8 cellular contexts compared by ENCODE assay signal in genomic region chr21:32612075-32612998, GRCh38. TPM values are rescaled to one million over a fixed set of nuclear protein-coding genes. Genes with fewer than 3 reads are reported as not detected.
DNase-seq lines count a peak whose midpoint lies in the region; ATAC-seq and TF ChIP-seq lines count a peak whose summit lies in the region.

A gene with protein sequence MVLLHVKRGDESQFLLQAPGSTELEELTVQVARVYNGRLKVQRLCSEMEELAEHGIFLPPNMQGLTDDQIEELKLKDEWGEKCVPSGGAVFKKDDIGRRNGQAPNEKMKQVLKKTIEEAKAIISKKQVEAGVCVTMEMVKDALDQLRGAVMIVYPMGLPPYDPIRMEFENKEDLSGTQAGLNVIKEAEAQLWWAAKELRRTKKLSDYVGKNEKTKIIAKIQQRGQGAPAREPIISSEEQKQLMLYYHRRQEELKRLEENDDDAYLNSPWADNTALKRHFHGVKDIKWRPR (minus strand): TSS chr21:32612377. CDS start chr21:32612243, 134 bp downstream.

- peak within 1 kb of the TSS; percentile 96 for H3K4me3 Mint-ChIP-seq in activated naive CD8-positive, alpha-beta T cell

- H3K79me2 ChIP-seq in osteoblast (ENCODE audit: insufficient read depth, low read length), result peaks cover 25% of the 10 kb centered on the region

- DNase-seq in GM06990 (ENCODE audit: extremely low read depth, insufficient read length) (peak; percentile 91), NCI-H1048 (lab: John Stamatoyannopoulos, UW) (peak; percentile 72), SKM-1 (lab: John Stamatoyannopoulos, UW; ENCODE audit: unreplicated experiment) (peak; percentile 85), glomerular visceral epithelial cell (ENCODE audit: extremely low spot score) (peak; percentile 95), osteoblast (ENCODE audit: insufficient read length, low spot score, missing footprints) (peak; percentile 97), thoracic aorta (ENCODE audit: low spot score) (peak; percentile 62)

- H3K36me3 ChIP-seq in GM06990 (ENCODE audit: control insufficient read depth, insufficient read depth, low read length), result no peaks in the 10 kb centered on the region
- H3K36me3 ChIP-seq in osteoblast (ENCODE audit: insufficient read depth, low read length), result peaks cover 17% of the 10 kb centered on the region
- H3K36me3 ChIP-seq in thoracic aorta, result peaks cover 10% of the 10 kb centered on the region

- H3K27me3 ChIP-seq in GM06990 (replicated peaks; ENCODE audit: control insufficient read depth, insufficient read depth, low read length) (no peaks in the 10 kb centered on the region), osteoblast (ENCODE audit: insufficient read depth, low read length) (no peaks in the 10 kb centered on the region), thoracic aorta (replicated peaks; ENCODE audit: insufficient read depth) (no peaks in the 10 kb centered on the region)

- H3K4me2 ChIP-seq in osteoblast (ENCODE audit: insufficient read depth, low read length), result peak within 1 kb of the TSS; percentile 93

- H3K4me3 ChIP-seq in GM06990 (replicated peaks; ENCODE audit: low read depth, low read length) (peak within 1 kb of the TSS; percentile 96), osteoblast (ENCODE audit: insufficient read depth, low read length) (peak within 1 kb of the TSS; percentile 95), thoracic aorta (peak within 1 kb of the TSS; percentile 77)

- TF ChIP-seq CTCF in GM06990 (IDR thresholded peaks at IDR 0.05; ENCODE audit: insufficient read depth, low read length, poor library complexity, severe bottlenecking) (no peak), osteoblast (IDR thresholded peaks at IDR 0.05; ENCODE audit: extremely low read depth, low read depth, low read length) (no peak), thoracic aorta (IDR thresholded peaks at IDR 0.05) (no peak)

- H3K27ac ChIP-seq in osteoblast (ENCODE audit: low read depth, low read length) (peak within 1 kb of the TSS; percentile 97), thoracic aorta (peak within 1 kb of the TSS; percentile 77 to 85)

- H3K4me1 Mint-ChIP-seq in activated naive CD8-positive, alpha-beta T cell (ENCODE audit: low read depth), result peaks cover 22% of the 10 kb centered on the region

- peak within 1 kb of the TSS; percentile 97 for H2AFZ ChIP-seq in osteoblast (ENCODE audit: low read length)

- H3K9me3 ChIP-seq in osteoblast (ENCODE audit: low read depth, low read length) (no peaks in the 10 kb centered on the region), thoracic aorta (no peaks in the 10 kb centered on the region)

- no peaks in the 10 kb centered on the region for H3K9me3 Mint-ChIP-seq in activated naive CD8-positive, alpha-beta T cell (ENCODE audit: low read depth)

- H4K20me1 ChIP-seq in osteoblast (ENCODE audit: insufficient read depth, low read length), result peaks cover 5% of the 10 kb centered on the region

- ATAC-seq in HG02571 (IDR thresholded peaks at IDR 0.05; ENCODE audit: unreplicated experiment), result peak; percentile 92
- peak; percentile 88 for ATAC-seq in thoracic aorta (ENCODE audit: insufficient number of reproducible peaks, low FRiP score, low read depth)

- peaks cover 11% of the 10 kb centered on the region for H3K36me3 Mint-ChIP-seq in activated naive CD8-positive, alpha-beta T cell

- H3K27me3 Mint-ChIP-seq in activated naive CD8-positive, alpha-beta T cell, result no peaks in the 10 kb centered on the region

- peaks cover 8% of the 10 kb centered on the region for H3K4me1 ChIP-seq in osteoblast (ENCODE audit: insufficient read depth, low read length)
- H3K4me1 ChIP-seq in thoracic aorta (ENCODE audit: control insufficient read depth in 1 of 2, low read depth in 2 of 2), result peaks cover 7 to 15% of the 10 kb centered on the region in 2 donors

- peak within 1 kb of the TSS; percentile 87 for H3K27ac Mint-ChIP-seq in activated naive CD8-positive, alpha-beta T cell

RNA-seq across cellular contexts. Expression of the gene that starts here (rescaled TPM):
- total RNA-seq in osteoblast (14.7 and 14.8 TPM in 2 replicates), thoracic aorta (10 to 100 TPM; 22.7 to 31.4 TPM)

Comparison
In these comparisons a context has a peak if more than half of its experiments do, and no peak if none do; other contexts are left out.
1. Peak in every context shown above with its lines: DNase-seq, ATAC-seq, H3K4me3 ChIP-seq and H3K27ac ChIP-seq.